Comparison of ENCODE assay signal across 21 cellular contexts in genomic region chr6:14231071-14231483, GRCh38.
A peak's percentile ranks its signal among the peaks of the same experiment; 100 is the strongest.
DNase-seq lines count a peak whose midpoint lies in the region; ATAC-seq and TF ChIP-seq lines count a peak whose summit lies in the region.
"Had no signal": no experiment of that assay in that cellular context is flagged by ENCODE, and none has a peak within 500 bp of the region (broad histone marks: within the 10 kb centered on the region; RNA-seq: fewer than 3 reads in every experiment).

No MANE protein-coding gene starts in this region.

- peak; percentile 72 for ATAC-seq in lung (ENCODE audit: insufficient read depth, low FRiP score)
- peak; percentile 92 for ATAC-seq in upper lobe of right lung
- no peak for ATAC-seq in HG03520 (IDR thresholded peaks at IDR 0.05; ENCODE audit: unreplicated experiment)
- ATAC-seq in HG03571 (IDR thresholded peaks at IDR 0.05; ENCODE audit: unreplicated experiment): no peak
- ATAC-seq: GM23338 had no signal

- in situ Hi-C loops in GM13976 (cut with MboI; ENCODE audit: low sequenced_read_pairs, unreplicated experiment): no loop called here

- H3K27ac ChIP-seq in lung (ENCODE audit: low read depth in 1 of 2, low read length in 1 of 2) (peak overlapping the region in 1 of 2 donors; percentile 61), upper lobe of right lung (peak overlapping the region; percentile 47)
- H3K27ac ChIP-seq: 22Rv1, PC-9, RWPE1 had no signal

- intact Hi-C loops in upper lobe of right lung (cut with DNase I): no loop called here

- H3K4me1 ChIP-seq in lung (ENCODE audit: control insufficient read depth in 2 of 2, insufficient read depth in 2 of 2, low read length in 2 of 2): peaks cover 0 to 1% of the 10 kb centered on the region in 2 donors
- H3K4me1 ChIP-seq in upper lobe of right lung: no peaks in the 10 kb centered on the region

- H3K27me3 ChIP-seq in lung (ENCODE audit: control insufficient read depth, insufficient read depth): no peaks in the 10 kb centered on the region
- H3K27me3 ChIP-seq in upper lobe of right lung: no peaks in the 10 kb centered on the region

- H3K36me3 ChIP-seq in lung (ENCODE audit: control insufficient read depth in 2 of 2, insufficient read depth in 2 of 2, low read length in 2 of 2) (no peaks in the 10 kb centered on the region), upper lobe of right lung (no peaks in the 10 kb centered on the region)

- DNase-seq in NCI-H2029 treated with DMSO at 0.1 percent for 48 hours (lab: John Stamatoyannopoulos, UW) (peak; percentile 41), NCI-H2029 (lab: John Stamatoyannopoulos, UW) (no peak), epithelial cell of proximal tubule (ENCODE audit: low read depth) (peak; percentile 84), lung (ENCODE audit: low spot score) (peak; percentile 67), upper lobe of right lung (peak; percentile 76), GM13976 (ENCODE audit: low spot score) (no peak)
- DNase-seq: AML-193, GDM1, HCEC 1CT, KBM-7, NCI-H1417 treated with DMSO at 0.1 percent for 48 hours, NCI-H2081 treated with DMSO at 0.1 percent for 48 hours, NCI-H226, NCI-H524, NCI-H82, PC-9 had no signal

- H3K9me3 ChIP-seq in lung (ENCODE audit: control insufficient read depth in 2 of 2, insufficient read depth in 1 of 2, low read length in 1 of 2) (peaks cover 0 to 3% of the 10 kb centered on the region in 2 donors), upper lobe of right lung (no peaks in the 10 kb centered on the region)

- TF ChIP-seq CTCF in epithelial cell of proximal tubule (conservative IDR thresholded peaks at IDR 0.05; ENCODE audit: low read depth, low read length) (no peak), lung (IDR thresholded peaks at IDR 0.05; ENCODE audit: control extremely low read depth, extremely low read depth) (no peak), upper lobe of right lung (IDR thresholded peaks at IDR 0.05) (no peak), GM13976 (IDR thresholded peaks at IDR 0.05; ENCODE audit: borderline replicate concordance, control extremely low read depth, extremely low read depth, insufficient read depth, missing control alignments) (no peak)

- H3K4me3 ChIP-seq in epithelial cell of proximal tubule (ENCODE audit: low read depth, low read length) (no peak overlapping the region), lung (no peak overlapping the region), upper lobe of right lung (no peak overlapping the region)
- H3K4me3 ChIP-seq: GM23338, PC-9 had no signal

- 65 to 87% methylated on average over 6 of the region's 6 CpGs for WGBS in lung, 2 donors

Comparison
In these comparisons a context has a peak if more than half of its experiments do, and no peak if none do; other contexts are left out.
1. DNase-seq: peak in NCI-H2029 treated with DMSO at 0.1 percent for 48 hours (single experiment), epithelial cell of proximal tubule (single experiment), lung (single experiment) and upper lobe of right lung (single experiment); none in NCI-H2029 (single experiment) and GM13976 (single experiment).
2. ATAC-seq: peak in lung (single experiment) and upper lobe of right lung (single experiment); none in HG03520 (single experiment) and HG03571 (single experiment).